1 cellular context compared by ENCODE assay signal in the genomic region with DNA sequence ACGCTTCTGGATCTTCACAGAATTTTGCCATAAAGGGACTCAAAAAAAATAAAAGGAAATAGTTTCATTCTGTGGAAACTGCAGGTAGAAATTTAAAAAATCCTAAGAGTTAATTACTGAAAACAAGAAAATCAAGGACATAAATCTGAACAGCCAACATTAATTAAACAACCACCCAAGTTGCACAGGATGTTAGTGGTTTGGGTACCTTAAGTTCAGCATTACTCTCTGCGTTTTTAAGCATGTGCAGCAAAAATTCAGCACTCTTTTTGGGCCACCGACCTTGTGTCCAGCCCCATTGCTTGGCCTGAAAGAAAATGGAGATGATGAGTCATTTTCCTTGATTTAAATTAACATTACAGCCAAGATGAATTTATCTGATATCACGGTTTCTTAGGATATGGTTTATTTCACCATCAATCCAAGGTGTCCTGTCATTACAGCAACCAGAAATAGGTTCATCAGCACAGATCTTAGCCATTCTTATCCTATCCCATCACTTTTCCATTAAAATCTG.
TF ChIP-seq lines count a peak whose summit lies in the region.

No MANE protein-coding gene starts in this region.

TF ChIP-seq in K562, 482 proteins besides CTCF, POLR2A, EP300 and RAD21:
- TF ChIP-seq, protein P1, sequence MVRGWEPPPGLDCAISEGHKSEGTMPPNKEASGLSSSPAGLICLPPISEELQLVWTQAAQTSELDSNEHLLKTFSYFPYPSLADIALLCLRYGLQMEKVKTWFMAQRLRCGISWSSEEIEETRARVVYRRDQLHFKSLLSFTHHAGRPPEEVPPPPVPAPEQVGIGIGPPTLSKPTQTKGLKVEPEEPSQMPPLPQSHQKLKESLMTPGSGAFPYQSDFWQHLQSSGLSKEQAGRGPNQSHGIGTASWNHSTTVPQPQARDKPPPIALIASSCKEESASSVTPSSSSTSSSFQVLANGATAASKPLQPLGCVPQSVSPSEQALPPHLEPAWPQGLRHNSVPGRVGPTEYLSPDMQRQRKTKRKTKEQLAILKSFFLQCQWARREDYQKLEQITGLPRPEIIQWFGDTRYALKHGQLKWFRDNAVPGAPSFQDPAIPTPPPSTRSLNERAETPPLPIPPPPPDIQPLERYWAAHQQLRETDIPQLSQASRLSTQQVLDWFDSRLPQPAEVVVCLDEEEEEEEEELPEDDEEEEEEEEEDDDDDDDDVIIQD (CRISPR knock-in tag; IDR thresholded peaks at IDR 0.05) = no peak
- peak; percentile 32; the same call in 1 of the 2 replicates for TF ChIP-seq RBFOX2 (IDR thresholded peaks at IDR 0.05; ENCODE audit: low read depth, low read length)
- TF ChIP-seq ZNF316 (IDR thresholded peaks at IDR 0.05) = 0 out of 2 replicates have a peak, but pooled peaks have one; percentile 24
- TF ChIP-seq C11orf30 (IDR thresholded peaks at IDR 0.05; ENCODE audit: low read depth) = 0 out of 2 replicates have a peak, but pooled peaks have one; percentile 10
- TF ChIP-seq ZNF347 (CRISPR knock-in tag; IDR thresholded peaks at IDR 0.05; ENCODE audit: low read depth) = no peak
- TF ChIP-seq, protein P2, sequence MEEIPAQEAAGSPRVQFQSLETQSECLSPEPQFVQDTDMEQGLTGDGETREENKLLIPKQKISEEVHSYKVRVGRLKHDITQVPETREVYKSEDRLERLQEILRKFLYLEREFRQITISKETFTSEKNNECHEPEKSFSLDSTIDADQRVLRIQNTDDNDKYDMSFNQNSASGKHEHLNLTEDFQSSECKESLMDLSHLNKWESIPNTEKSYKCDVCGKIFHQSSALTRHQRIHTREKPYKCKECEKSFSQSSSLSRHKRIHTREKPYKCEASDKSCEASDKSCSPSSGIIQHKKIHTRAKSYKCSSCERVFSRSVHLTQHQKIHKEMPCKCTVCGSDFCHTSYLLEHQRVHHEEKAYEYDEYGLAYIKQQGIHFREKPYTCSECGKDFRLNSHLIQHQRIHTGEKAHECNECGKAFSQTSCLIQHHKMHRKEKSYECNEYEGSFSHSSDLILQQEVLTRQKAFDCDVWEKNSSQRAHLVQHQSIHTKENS (CRISPR knock-in tag; IDR thresholded peaks at IDR 0.05) = no peak
- TF ChIP-seq, protein P3, sequence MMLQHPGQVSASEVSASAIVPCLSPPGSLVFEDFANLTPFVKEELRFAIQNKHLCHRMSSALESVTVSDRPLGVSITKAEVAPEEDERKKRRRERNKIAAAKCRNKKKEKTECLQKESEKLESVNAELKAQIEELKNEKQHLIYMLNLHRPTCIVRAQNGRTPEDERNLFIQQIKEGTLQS (IDR thresholded peaks at IDR 0.05) = peak; percentile 64
- TF ChIP-seq, protein P3 (CRISPR knock-in tag; conservative IDR thresholded peaks at IDR 0.05) = no peak
- 0 out of 2 replicates have a peak, but pooled peaks have one; percentile 22 for TF ChIP-seq NCOA6 (IDR thresholded peaks at IDR 0.05)
- TF ChIP-seq, protein P4, sequence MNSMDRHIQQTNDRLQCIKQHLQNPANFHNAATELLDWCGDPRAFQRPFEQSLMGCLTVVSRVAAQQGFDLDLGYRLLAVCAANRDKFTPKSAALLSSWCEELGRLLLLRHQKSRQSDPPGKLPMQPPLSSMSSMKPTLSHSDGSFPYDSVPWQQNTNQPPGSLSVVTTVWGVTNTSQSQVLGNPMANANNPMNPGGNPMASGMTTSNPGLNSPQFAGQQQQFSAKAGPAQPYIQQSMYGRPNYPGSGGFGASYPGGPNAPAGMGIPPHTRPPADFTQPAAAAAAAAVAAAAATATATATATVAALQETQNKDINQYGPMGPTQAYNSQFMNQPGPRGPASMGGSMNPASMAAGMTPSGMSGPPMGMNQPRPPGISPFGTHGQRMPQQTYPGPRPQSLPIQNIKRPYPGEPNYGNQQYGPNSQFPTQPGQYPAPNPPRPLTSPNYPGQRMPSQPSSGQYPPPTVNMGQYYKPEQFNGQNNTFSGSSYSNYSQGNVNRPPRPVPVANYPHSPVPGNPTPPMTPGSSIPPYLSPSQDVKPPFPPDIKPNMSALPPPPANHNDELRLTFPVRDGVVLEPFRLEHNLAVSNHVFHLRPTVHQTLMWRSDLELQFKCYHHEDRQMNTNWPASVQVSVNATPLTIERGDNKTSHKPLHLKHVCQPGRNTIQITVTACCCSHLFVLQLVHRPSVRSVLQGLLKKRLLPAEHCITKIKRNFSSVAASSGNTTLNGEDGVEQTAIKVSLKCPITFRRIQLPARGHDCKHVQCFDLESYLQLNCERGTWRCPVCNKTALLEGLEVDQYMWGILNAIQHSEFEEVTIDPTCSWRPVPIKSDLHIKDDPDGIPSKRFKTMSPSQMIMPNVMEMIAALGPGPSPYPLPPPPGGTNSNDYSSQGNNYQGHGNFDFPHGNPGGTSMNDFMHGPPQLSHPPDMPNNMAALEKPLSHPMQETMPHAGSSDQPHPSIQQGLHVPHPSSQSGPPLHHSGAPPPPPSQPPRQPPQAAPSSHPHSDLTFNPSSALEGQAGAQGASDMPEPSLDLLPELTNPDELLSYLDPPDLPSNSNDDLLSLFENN (IDR thresholded peaks at IDR 0.05; ENCODE audit: low read depth in 2 of 2, low read length in 2 of 2) = no peak
- TF ChIP-seq CREM (IDR thresholded peaks at IDR 0.05; ENCODE audit: low read depth) = no peak
